In the genomic region with DNA sequence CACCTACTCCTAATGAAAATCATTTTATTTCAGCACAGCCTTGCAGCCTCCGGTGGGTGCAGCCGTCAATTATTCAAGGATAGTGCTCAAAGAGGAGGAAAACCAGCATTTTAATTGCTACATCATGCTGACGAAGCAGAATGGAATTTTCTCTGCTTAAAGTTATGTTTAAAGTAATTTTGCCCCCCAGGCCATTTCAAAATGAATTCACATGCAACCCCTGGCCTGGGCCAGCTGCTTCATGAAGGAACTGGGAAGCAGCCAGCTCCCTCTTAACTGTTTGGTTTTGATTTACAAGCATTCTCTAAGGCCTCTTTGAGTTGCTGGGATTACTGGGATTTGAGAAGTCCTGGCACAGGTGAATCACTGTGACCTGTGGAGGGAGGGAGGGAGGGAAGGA, we compare ENCODE assay signal across 15 cellular contexts.
DNase-seq lines count a peak whose midpoint lies in the region; ATAC-seq and TF ChIP-seq lines count a peak whose summit lies in the region.
"Had no signal": no experiment of that assay in that cellular context is flagged by ENCODE, and none has a peak within 500 bp of the region (broad histone marks: within the 10 kb centered on the region; RNA-seq: fewer than 3 reads in every experiment).

No MANE protein-coding gene starts in this region.

- no peaks in the 10 kb centered on the region for H3F3A ChIP-seq in PC-3 (ENCODE audit: low read length, unreplicated experiment)

- intact Hi-C loops in PC-3 (cut with micrococcal nuclease), result no loop called here
- intact Hi-C loops in dorsolateral prefrontal cortex (cut with DNase I), result loop anchor here in 1 of 2 donors (10.0 kb wide), 2 partner anchors 285 to 415 kb away; a partner anchor contains a TSS

- peak overlapping the region; percentile 66 for H3K27ac Mint-ChIP-seq in osteocyte (ENCODE audit: unreplicated experiment)
- H3K27ac Mint-ChIP-seq: nephron progenitor cell had no signal

- no peak overlapping the region for H3K9ac ChIP-seq in PC-3 (ENCODE audit: low read length)

- CTCF ChIA-PET in PC-3 (lab: Charles Lee), result interaction anchor here (0.6 kb wide), 1 partner anchor 145 kb away, joined by 7 read pairs; no protein-coding TSS in a partner anchor

- H3K79me2 ChIP-seq in PC-3 (ENCODE audit: low read length), result no peaks in the 10 kb centered on the region

- H3K4me2 ChIP-seq in PC-3 (ENCODE audit: low read length), result peak overlapping the region; percentile 4

- peaks cover 2% of the 10 kb centered on the region for H3K27me3 Mint-ChIP-seq in osteocyte (ENCODE audit: unreplicated experiment)

- H3K4me3 Mint-ChIP-seq in osteocyte (ENCODE audit: unreplicated experiment), result no peak overlapping the region
- H3K4me3 Mint-ChIP-seq: nephron progenitor cell had no signal

- peak overlapping the region; percentile 2; the same call in 1 of the 2 replicates for H2AFZ ChIP-seq in PC-3 (ENCODE audit: low read length)

- BruUV-seq in PC-3 (replicated peaks; lab: Mats Ljungman, UMichigan), result no TSS peak

- H3K36me3 ChIP-seq in PC-3 (ENCODE audit: low read depth, low read length), result no peaks in the 10 kb centered on the region
- H3K36me3 ChIP-seq: heart left ventricle had no signal

- TF ChIP-seq CTCF in PC-3 (conservative IDR thresholded peaks at IDR 0.05; ENCODE audit: low read depth, low read length) (no peak), osteocyte (IDR thresholded peaks at IDR 0.05) (no peak), dorsolateral prefrontal cortex (IDR thresholded peaks at IDR 0.05 in 54 of 56, conservative IDR thresholded peaks at IDR 0.05 in 2 of 56; ENCODE audit: low read depth in 1 of 56, partially characterized antibody in 56 of 56) (no peak)

- peaks cover 18% of the 10 kb centered on the region for H3K4me1 Mint-ChIP-seq in osteocyte (ENCODE audit: unreplicated experiment)
- H3K4me1 Mint-ChIP-seq: nephron progenitor cell had no signal

- peaks cover 13% of the 10 kb centered on the region for H3K4me1 ChIP-seq in PC-3 (ENCODE audit: insufficient read depth, low read length)
- H3K4me1 ChIP-seq: heart left ventricle had no signal

- peak; percentile 81 for ATAC-seq in PC-3
- ATAC-seq in HG02981 (IDR thresholded peaks at IDR 0.05; ENCODE audit: unreplicated experiment), result no peak
- ATAC-seq in HG03342 (IDR thresholded peaks at IDR 0.05; ENCODE audit: unreplicated experiment), result no peak
- ATAC-seq: heart left ventricle, left colon had no signal

- peaks cover 24% of the 10 kb centered on the region for H3K27me3 ChIP-seq in PC-3 (ENCODE audit: low read length)
- H3K27me3 ChIP-seq in dorsolateral prefrontal cortex, result no peaks in the 10 kb centered on the region
- H3K27me3 ChIP-seq: heart left ventricle had no signal

- H3K4me3 ChIP-seq in PC-3 (ENCODE audit: low read length) (no peak overlapping the region), dorsolateral prefrontal cortex (no peak overlapping the region)
- H3K4me3 ChIP-seq: heart left ventricle, skin epidermis had no signal

- POLR2A ChIA-PET in PC-3 (lab: Charles Lee; ENCODE audit: unreplicated experiment), result interaction anchor here (0.7 kb wide), 1 partner anchor 690 kb away, joined by 19 read pairs; no protein-coding TSS in a partner anchor

- H3K27ac ChIP-seq in PC-3 (ENCODE audit: low read length) (peak overlapping the region; percentile 27), epithelial cell of prostate (peak overlapping the region; percentile 50), dorsolateral prefrontal cortex (peak overlapping the region in 11 of 59 donors; percentile 9 to 46 (median 17))
- H3K27ac ChIP-seq: heart left ventricle, skin epidermis had no signal

- H3K36me3 Mint-ChIP-seq in osteocyte (ENCODE audit: unreplicated experiment), result no peaks in the 10 kb centered on the region

- H4K20me1 ChIP-seq in PC-3 (ENCODE audit: low read length), result no peaks in the 10 kb centered on the region

- DNase-seq in GM04504 (ENCODE audit: low read depth) (peak; percentile 51), PC-3 (peak; percentile 93), epithelial cell of prostate (ENCODE audit: low read depth, low spot score) (peak; percentile 56), osteocyte (ENCODE audit: extremely low spot score, unreplicated experiment) (no peak), pons (ENCODE audit: low spot score) (no peak), dorsolateral prefrontal cortex (no peak)
- DNase-seq: activated CD4-positive, CD25-positive, alpha-beta regulatory T cell treated with anti-CD3 and anti-CD28 coated beads, Interleukin-2, amount 50 U/mL, for 72 hours; heart left ventricle; left colon; NCI-H2081 treated with DMSO at 0.1 percent for 48 hours; nephron progenitor cell; SW 1271 had no signal

- 0 out of 2 replicates have a peak, but pooled peaks cover 11% of the 10 kb centered on the region for H3K9me3 ChIP-seq in PC-3 (ENCODE audit: low read length)
- H3K9me3 ChIP-seq: heart left ventricle had no signal

- H3K9me3 Mint-ChIP-seq in osteocyte (ENCODE audit: unreplicated experiment), result no peaks in the 10 kb centered on the region
- H3K9me3 Mint-ChIP-seq: nephron progenitor cell had no signal

- no peaks in the 10 kb centered on the region for H3K9me2 ChIP-seq in PC-3 (replicated peaks; ENCODE audit: low read length)

Comparison
In these comparisons a context has a peak if more than half of its experiments do, and no peak if none do; other contexts are left out.
1. DNase-seq: peak in GM04504 (single experiment), PC-3 (single experiment) and epithelial cell of prostate (single experiment); none in osteocyte (single experiment), pons (single experiment) and dorsolateral prefrontal cortex (0 of 10).